In genomic region chr10:129583831-129584230, GRCh38 we compare ENCODE assay signal across 22 cellular contexts.
"Had no signal": no experiment of that assay in that cellular context is flagged by ENCODE, and none has a peak within 500 bp of the region (broad histone marks: within the 10 kb centered on the region; RNA-seq: fewer than 3 reads in every experiment).

No MANE protein-coding gene starts in this region.

- DNase-seq: islet precursor cell; left ventricle myocardium inferior; mesendoderm; naive B cell; natural killer cell; nephron progenitor cell; ovary; right lobe of liver; stimulated activated CD4-positive, alpha-beta T cell treated with anti-CD3 and anti-CD28 coated beads, Interleukin-1b, Interleukin-23, amount 100 ng/mL, for 48 hours; stimulated activated CD4-positive, alpha-beta T cell treated with anti-CD3 and anti-CD28 coated beads, Interleukin-2, amount 100 ng/mL, for 48 hours; stimulated activated CD4-positive, alpha-beta T cell treated with anti-CD3 and anti-CD28 coated beads, Interleukin-4, amount 100 ng/mL, for 4 hours; stimulated activated CD8-positive, alpha-beta memory T cell treated with anti-CD3 and anti-CD28 coated beads, Interleukin-4, amount 100 ng/mL, for 48 hours; stimulated activated naive CD4-positive, alpha-beta T cell treated with Interleukin-2 at 50 U/mL for 16 hours; stimulated activated naive CD8-positive, alpha-beta T cell treated with anti-CD3 and anti-CD28 coated beads, Interleukin-15, amount 100 ng/mL, for 72 hours; substantia nigra had no signal

- H3K4me3 ChIP-seq: left ventricle myocardium inferior, lung, neural progenitor cell, ovary, right atrium auricular region, right lobe of liver, smooth muscle cell, tibial nerve, vagina had no signal

- H2AFZ ChIP-seq: neural progenitor cell had no signal

- H3K9ac ChIP-seq: neural progenitor cell had no signal

- H3K36me3 ChIP-seq: neural progenitor cell, ovary, right atrium auricular region, right lobe of liver, vagina had no signal

- H3K4me1 ChIP-seq: left ventricle myocardium inferior, right atrium auricular region, right lobe of liver, tibial nerve, vagina had no signal

- H3K9me3 ChIP-seq: ovary had no signal

- H3K4me2 ChIP-seq: neural progenitor cell, smooth muscle cell had no signal

- H3K27me3 ChIP-seq: neural progenitor cell, ovary, right atrium auricular region, right lobe of liver, tibial nerve, vagina had no signal

- ATAC-seq: natural killer cell; right lobe of liver; stimulated activated memory B cell treated with anti-CD40 and anti-IgM and Interleukin-4, amounts not matched to agents 10 μg/mL and 1 μg/mL and 100 μg/mL, for 72 hours; stimulated activated naive CD8-positive, alpha-beta T cell treated with anti-CD3 and anti-CD28 coated beads, Interleukin-15, amount 100 ng/mL, for 72 hours had no signal

- H3K27ac ChIP-seq: left ventricle myocardium inferior, neural progenitor cell, ovary, right atrium auricular region, right lobe of liver, tibial nerve, vagina had no signal
